In genomic region chr10:103592186-103593021, GRCh38 we compare ENCODE assay signal across 9 cellular contexts.
DNase-seq lines count a peak whose midpoint lies in the region; ATAC-seq and TF ChIP-seq lines count a peak whose summit lies in the region.
"Had no signal": no experiment of that assay in that cellular context is flagged by ENCODE, and none has a peak within 500 bp of the region (broad histone marks: within the 10 kb centered on the region; RNA-seq: fewer than 3 reads in every experiment).

No MANE protein-coding gene starts in this region.

- DNase-seq in Caki2 (ENCODE audit: low read depth) = peak; percentile 22
- peak; percentile 68 for DNase-seq in NB4 (ENCODE audit: low read depth)
- peak; percentile 37 for DNase-seq in activated CD8-positive, alpha-beta memory T cell treated with anti-CD3 and anti-CD28 coated beads, Interleukin-2, amount 50 U/mL, for 4 hours
- peak in 1 of 2 donors; percentile 64 for DNase-seq in foreskin fibroblast
- DNase-seq in sciatic nerve (ENCODE audit: low spot score) = no peak
- no peak for DNase-seq in NCI-H446 treated with DMSO at 0.1 percent for 48 hours (lab: John Stamatoyannopoulos, UW)
- no peak for DNase-seq in DMS114 treated with DMSO at 0.1 percent for 48 hours (lab: John Stamatoyannopoulos, UW; ENCODE audit: unreplicated experiment)

- peak; percentile 92 for TF ChIP-seq CTCF in NB4 (IDR thresholded peaks at IDR 0.05; ENCODE audit: low read depth, low read length)
- peak; percentile 76 for TF ChIP-seq CTCF in foreskin fibroblast (IDR thresholded peaks at IDR 0.05; ENCODE audit: low read depth, low read length)

- in situ Hi-C loops in Caki2 (cut with HindIII; ENCODE audit: low pct_unique_long_range_greater_than_20kb, low sequenced_read_pairs) = no loop called here

- intact Hi-C loops in sciatic nerve (cut with DNase I) = loop anchor here (10.0 kb wide), 1 partner anchor 272 kb away; no protein-coding TSS in a partner anchor

- no peak overlapping the region for H3K4me3 ChIP-seq in NB4 (ENCODE audit: low read depth, low read length)
- no peak overlapping the region for H3K4me3 ChIP-seq in foreskin fibroblast (ENCODE audit: low read depth in 1 of 2, low read length in 2 of 2)
- H3K4me3 ChIP-seq: SJSA1 had no signal

- no peak for TF ChIP-seq POLR2A in NB4 (IDR thresholded peaks at IDR 0.05; ENCODE audit: extremely low read depth, insufficient read length)

- ATAC-seq in GM21390 (IDR thresholded peaks at IDR 0.05; ENCODE audit: unreplicated experiment) = peak; percentile 64
- peak; percentile 17 for ATAC-seq in sciatic nerve

Comparison
In these comparisons a context has a peak if more than half of its experiments do, and no peak if none do; other contexts are left out.
1. DNase-seq: peak in Caki2 (single experiment), NB4 (single experiment) and activated CD8-positive, alpha-beta memory T cell treated with anti-CD3 and anti-CD28 coated beads, Interleukin-2, amount 50 U/mL, for 4 hours (single experiment); none in sciatic nerve (single experiment), NCI-H446 treated with DMSO at 0.1 percent for 48 hours (single experiment) and DMS114 treated with DMSO at 0.1 percent for 48 hours (single experiment).